In genomic region chrX:104696667-104697066, GRCh38 we compare ENCODE assay signal across 28 cellular contexts.
"Had no signal": no experiment of that assay in that cellular context is flagged by ENCODE, and none has a peak within 500 bp of the region (broad histone marks: within the 10 kb centered on the region; RNA-seq: fewer than 3 reads in every experiment).

No MANE protein-coding gene starts in this region.

- FAIRE-seq: keratinocyte, pancreas had no signal

- H3K79me2 ChIP-seq: hepatocyte had no signal

- H3K4me3 ChIP-seq: heart right ventricle, hepatocyte, left ventricle myocardium inferior, lung, mucosa of descending colon, pancreas, psoas muscle, right atrium auricular region, skin epidermis, stomach, testis, thyroid gland, uterus had no signal

- DNase-seq: heart right ventricle; left cardiac atrium; left ventricle myocardium inferior; midbrain; mucosa of descending colon; naive thymus-derived CD4-positive, alpha-beta T cell; nucleus accumbens; pancreas; posterior cingulate gyrus; psoas muscle; stimulated activated CD4-positive, alpha-beta T cell treated with anti-CD3 and anti-CD28 coated beads, Interleukin-12 subunit alpha, Interleukin-12 subunit beta, amount 100 ng/mL, for 4 hours; stimulated activated CD4-positive, alpha-beta T cell treated with anti-CD3 and anti-CD28 coated beads, Interleukin-15, amount 100 ng/mL, for 24 hours; stimulated activated CD4-positive, alpha-beta T cell treated with anti-CD3 and anti-CD28 coated beads, Interleukin-2, amount 100 ng/mL, for 24 hours; stimulated activated CD4-positive, alpha-beta T cell treated with anti-CD3 and anti-CD28 coated beads, Interleukin-4, amount 100 ng/mL, for 1 hour; stimulated activated naive B cell treated with anti-CD40 and anti-IgM and Interleukin-4, amounts not matched to agents 10 μg/mL and 1 μg/mL and 100 μg/mL, for 72 hours; stimulated activated naive CD8-positive, alpha-beta T cell treated with anti-CD3 and anti-CD28 coated beads, Interleukin-15, Interleukin-2, amounts not matched to agents 100 U/mL and 50 U/mL, for 24 hours; stomach; testis; trophoblast cell; uterus had no signal

- ATAC-seq: heart right ventricle; left cardiac atrium; mucosa of descending colon; naive thymus-derived CD4-positive, alpha-beta T cell; natural killer cell treated with Interleukin-12 subunit alpha and Interleukin-12 subunit beta and Interleukin-15 and Interleukin-18, amount 100 ng/mL, for 72 hours; pancreas; psoas muscle; sciatic nerve; stimulated activated naive CD8-positive, alpha-beta T cell treated with anti-CD3 and anti-CD28 coated beads, Interleukin-15, Interleukin-2, amounts not matched to agents 100 U/mL and 50 U/mL, for 24 hours had no signal

- H3K27me3 ChIP-seq: hepatocyte, pancreas, right atrium auricular region, stomach, testis, thyroid gland, uterus had no signal

- H3K4me1 ChIP-seq: heart right ventricle, left ventricle myocardium inferior, pancreas, psoas muscle, right atrium auricular region, stomach, testis, uterus had no signal

- H3K27ac ChIP-seq: heart right ventricle, hepatocyte, left ventricle myocardium inferior, pancreas, psoas muscle, right atrium auricular region, skin epidermis, stomach, testis, thyroid gland, uterus had no signal

- H3K36me3 ChIP-seq: heart right ventricle, left ventricle myocardium inferior, pancreas, right atrium auricular region, stomach, thyroid gland, uterus had no signal

- H3K4me2 ChIP-seq: hepatocyte had no signal

- H2AFZ ChIP-seq: hepatocyte had no signal

- H3K9me3 ChIP-seq: heart right ventricle, left ventricle myocardium inferior, mucosa of descending colon, pancreas, psoas muscle, right atrium auricular region, testis, thyroid gland, uterus had no signal
